In the genomic region with DNA sequence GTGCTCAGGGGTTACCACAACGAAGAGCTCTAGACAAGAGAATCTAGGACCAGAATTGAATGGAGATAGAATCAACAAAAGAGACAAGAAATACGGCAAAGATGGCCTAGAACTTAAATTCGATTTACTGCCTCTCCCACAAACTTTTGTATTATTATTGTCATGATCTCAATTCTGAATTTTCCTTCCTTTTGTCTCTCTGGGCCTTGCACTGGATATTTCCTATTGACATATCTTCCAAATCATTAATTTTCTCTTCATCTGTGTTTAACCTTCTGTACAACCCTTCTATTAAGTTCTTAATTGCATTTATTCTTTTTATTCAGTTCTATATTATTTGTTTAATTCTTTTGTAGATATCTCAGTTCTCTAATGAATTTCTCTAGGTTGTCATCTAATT, we compare ENCODE assay signal across 12 cellular contexts. TPM values are rescaled to one million over a fixed set of nuclear protein-coding genes. Genes with fewer than 3 reads are reported as not detected.
"Had no signal": no experiment of that assay in that cellular context is flagged by ENCODE, and none has a peak within 500 bp of the region (broad histone marks: within the 10 kb centered on the region; RNA-seq: fewer than 3 reads in every experiment).

No MANE protein-coding gene starts in this region.

- H2AFZ ChIP-seq: GM23248, GM23338 had no signal

- DNase-seq: GM23248, GOT3, H7, H9, HCEC 1CT, HFFc6 had no signal

- ATAC-seq: GM23338, HCT116 had no signal

- H3K4me2 ChIP-seq: GM23338 had no signal

- H3K9ac ChIP-seq: GM23248 had no signal

- H3K4me3 ChIP-seq: GM23248, GM23338, HAP-1 had no signal

- H3K27ac ChIP-seq: GM23248 had no signal

- H3K9me3 ChIP-seq: HAP-1 had no signal

- H3K36me3 ChIP-seq: HAP-1 had no signal

- H3K4me1 ChIP-seq: HAP-1 had no signal

- FAIRE-seq: H1, H54 had no signal

RNA-seq across cellular contexts. Expression of a gene that starts 46.9 kb away (rescaled TPM):
- total RNA-seq: GM23248, GM23338, H1, H4, H7, H9, HFFc6 had no signal
- polyA plus RNA-seq: GM23248, GM23338, H1 had no signal
